1 cellular context compared by ENCODE assay signal in genomic region chr1:220690140-220691038, GRCh38.
TF ChIP-seq lines count a peak whose summit lies in the region.

Gene C1orf115, plus strand, starts transcription at chr1:220690363. Its CDS starts 40 bp downstream, at chr1:220690403.

TF ChIP-seq in HepG2, 621 proteins besides CTCF, POLR2A, EP300 and RAD21 (continued from another document and continues in another):
- peak; percentile 97 for TF ChIP-seq RBM39 (IDR thresholded peaks at IDR 0.05; ENCODE audit: low read depth, low read length, poor library complexity, severe bottlenecking)
- no peak for TF ChIP-seq NFYC (CRISPR knock-in tag; IDR thresholded peaks at IDR 0.05)
- TF ChIP-seq PREB (CRISPR knock-in tag; IDR thresholded peaks at IDR 0.05): no peak
- no peak for TF ChIP-seq ELK4 (CRISPR knock-in tag; IDR thresholded peaks at IDR 0.05; ENCODE audit: borderline replicate concordance)
- peak; percentile 48; the same call in 1 of the 2 replicates for TF ChIP-seq EEA1 (CRISPR knock-in tag; IDR thresholded peaks at IDR 0.05; ENCODE audit: borderline replicate concordance)
- TF ChIP-seq HMG20A (CRISPR knock-in tag; IDR thresholded peaks at IDR 0.05; ENCODE audit: borderline replicate concordance): no peak
- TF ChIP-seq FOXK1 (CRISPR knock-in tag; IDR thresholded peaks at IDR 0.05; ENCODE audit: borderline replicate concordance, low read depth): peak; percentile 57; the same call in 1 of the 2 replicates
- peak; percentile 94 for TF ChIP-seq ETV6 (CRISPR knock-in tag; conservative IDR thresholded peaks at IDR 0.05)
- no peak for TF ChIP-seq ZNF44 (CRISPR knock-in tag; IDR thresholded peaks at IDR 0.05)
- no peak for TF ChIP-seq PRPF4 (IDR thresholded peaks at IDR 0.05; ENCODE audit: low read depth, low read length, poor library complexity, severe bottlenecking)
- no peak for TF ChIP-seq GPN1 (CRISPR knock-in tag; IDR thresholded peaks at IDR 0.05; ENCODE audit: borderline replicate concordance)
- TF ChIP-seq STAG1 (CRISPR knock-in tag; IDR thresholded peaks at IDR 0.05): peak; percentile 76
- TF ChIP-seq KLF16 (CRISPR knock-in tag; IDR thresholded peaks at IDR 0.05): peak in 1 of 2 experiments; percentile 92; a peak in 2 of 4 replicates
- no peak for TF ChIP-seq ZFP90 (CRISPR knock-in tag; IDR thresholded peaks at IDR 0.05; ENCODE audit: borderline replicate concordance)
- TF ChIP-seq TBP (CRISPR knock-in tag; IDR thresholded peaks at IDR 0.05): no peak
- TF ChIP-seq GABPB1 (CRISPR knock-in tag; IDR thresholded peaks at IDR 0.05): peak; percentile 85
- no peak for TF ChIP-seq ZNF17 (CRISPR knock-in tag; IDR thresholded peaks at IDR 0.05)
- peak; percentile 54; the same call in 1 of the 2 replicates for TF ChIP-seq NR2C2 (CRISPR knock-in tag; IDR thresholded peaks at IDR 0.05; ENCODE audit: borderline replicate concordance)
- TF ChIP-seq ZFP36 (IDR thresholded peaks at IDR 0.05; ENCODE audit: borderline replicate concordance, low read depth, low read length, partially characterized antibody): no peak
- no peak for TF ChIP-seq ZNF570 (CRISPR knock-in tag; IDR thresholded peaks at IDR 0.05; ENCODE audit: borderline replicate concordance)
- peak; percentile 89 for TF ChIP-seq IRF2 (CRISPR knock-in tag; IDR thresholded peaks at IDR 0.05)
- 0 out of 2 replicates have a peak, but pooled peaks have one; percentile 25 for TF ChIP-seq ZNF276 (CRISPR knock-in tag; IDR thresholded peaks at IDR 0.05; ENCODE audit: low read depth)
- TF ChIP-seq SNAPC2 (CRISPR knock-in tag; IDR thresholded peaks at IDR 0.05): no peak
- no peak for TF ChIP-seq ZNF530 (CRISPR knock-in tag; IDR thresholded peaks at IDR 0.05; ENCODE audit: low read depth)
- no peak for TF ChIP-seq ATAD3A (CRISPR knock-in tag; IDR thresholded peaks at IDR 0.05)
- no peak for TF ChIP-seq PAWR (CRISPR knock-in tag; IDR thresholded peaks at IDR 0.05; ENCODE audit: borderline replicate concordance)
- no peak for TF ChIP-seq RCOR2 (CRISPR knock-in tag; IDR thresholded peaks at IDR 0.05)
- peak; percentile 94 for TF ChIP-seq KDM2A (CRISPR knock-in tag; IDR thresholded peaks at IDR 0.05; ENCODE audit: borderline replicate concordance, low read depth)
- TF ChIP-seq ZNF772 (CRISPR knock-in tag; IDR thresholded peaks at IDR 0.05): peak; percentile 59; the same call in 1 of the 2 replicates
- TF ChIP-seq ZNF317 (CRISPR knock-in tag; IDR thresholded peaks at IDR 0.05): 0 out of 2 replicates have a peak, but pooled peaks have one; percentile 45
- TF ChIP-seq PBX3 (CRISPR knock-in tag; IDR thresholded peaks at IDR 0.05; ENCODE audit: borderline replicate concordance): no peak
- 0 out of 2 replicates have a peak, but pooled peaks have one; percentile 34 for TF ChIP-seq ZNF160 (CRISPR knock-in tag; IDR thresholded peaks at IDR 0.05)
- no peak for TF ChIP-seq SP2 (CRISPR knock-in tag; IDR thresholded peaks at IDR 0.05)
- no peak for TF ChIP-seq CENPX (CRISPR knock-in tag; IDR thresholded peaks at IDR 0.05)
- TF ChIP-seq TRIM22 (IDR thresholded peaks at IDR 0.05): no peak
- TF ChIP-seq ZZZ3 (CRISPR knock-in tag; IDR thresholded peaks at IDR 0.05; ENCODE audit: borderline replicate concordance): no peak
- TF ChIP-seq NFATC3 (CRISPR knock-in tag; IDR thresholded peaks at IDR 0.05): no peak
- TF ChIP-seq MIER3 (CRISPR knock-in tag; IDR thresholded peaks at IDR 0.05; ENCODE audit: borderline replicate concordance): 0 out of 2 replicates have a peak, but pooled peaks have one; percentile 21
- no peak for TF ChIP-seq TERF1 (CRISPR knock-in tag; IDR thresholded peaks at IDR 0.05)
- no peak for TF ChIP-seq MAFF (IDR thresholded peaks at IDR 0.05; ENCODE audit: low read depth, low read length)
- no peak for TF ChIP-seq ATRX (CRISPR knock-in tag; IDR thresholded peaks at IDR 0.05; ENCODE audit: borderline replicate concordance)
- TF ChIP-seq PHF5A (CRISPR knock-in tag; IDR thresholded peaks at IDR 0.05; ENCODE audit: low read depth, unreplicated experiment): peak; percentile 55
- TF ChIP-seq ZNF350 (CRISPR knock-in tag; IDR thresholded peaks at IDR 0.05; ENCODE audit: borderline replicate concordance, low read depth): peak; percentile 56
- TF ChIP-seq GMEB2 (CRISPR knock-in tag; IDR thresholded peaks at IDR 0.05; ENCODE audit: low read depth): no peak
- no peak for TF ChIP-seq DBP (CRISPR knock-in tag; IDR thresholded peaks at IDR 0.05; ENCODE audit: not compliant biosample characterization)
- TF ChIP-seq ZNF558 (CRISPR knock-in tag; IDR thresholded peaks at IDR 0.05; ENCODE audit: borderline replicate concordance): peak; percentile 56; the same call in 1 of the 2 replicates
- TF ChIP-seq NFRKB (IDR thresholded peaks at IDR 0.05): no peak
- TF ChIP-seq KLF13 (CRISPR knock-in tag; IDR thresholded peaks at IDR 0.05): no peak
- TF ChIP-seq PHF21A (CRISPR knock-in tag; IDR thresholded peaks at IDR 0.05): peak; percentile 95
- TF ChIP-seq FLYWCH1 (CRISPR knock-in tag; IDR thresholded peaks at IDR 0.05): no peak
- no peak for TF ChIP-seq TRIM24 (CRISPR knock-in tag; IDR thresholded peaks at IDR 0.05)
- TF ChIP-seq RERE (CRISPR knock-in tag; IDR thresholded peaks at IDR 0.05; ENCODE audit: low read depth): no peak
- no peak for TF ChIP-seq ZNF24 (IDR thresholded peaks at IDR 0.05)
- peak; percentile 93 for TF ChIP-seq ZMYM4 (CRISPR knock-in tag; IDR thresholded peaks at IDR 0.05)
- TF ChIP-seq ZC3H4 (CRISPR knock-in tag; IDR thresholded peaks at IDR 0.05; ENCODE audit: borderline replicate concordance): no peak
